8 cellular contexts compared by ENCODE assay signal in genomic region chr11:66728760-66729385, GRCh38. TPM values are rescaled to one million over a fixed set of nuclear protein-coding genes. Genes with fewer than 3 reads are reported as not detected.
DNase-seq lines count a peak whose midpoint lies in the region; ATAC-seq, FAIRE-seq and TF ChIP-seq lines count a peak whose summit lies in the region.

Gene SPTBN2, minus strand, starts transcription at chr11:66729216. Its CDS starts 7,976 bp downstream, at chr11:66721240.

- H3F3A ChIP-seq in OCI-LY1 (ENCODE audit: insufficient read depth, low read length), result no peaks in the 10 kb centered on the region

- peak within 1 kb of the TSS; percentile 50 for H4K5ac ChIP-seq in H1 (ENCODE audit: insufficient read length, low read depth, low read length)

- H3K79me2 ChIP-seq in OCI-LY1 (ENCODE audit: insufficient read depth, low read length), result no peaks in the 10 kb centered on the region
- peaks cover 0 to 29% of the 10 kb centered on the region in 2 experiments; a peak in 3 of 4 replicates for H3K79me2 ChIP-seq in H1 (ENCODE audit: control insufficient read depth in 1 of 2, insufficient read depth in 2 of 2, low read length in 2 of 2)

- no peaks in the 10 kb centered on the region for H3K36me3 ChIP-seq in OCI-LY1 (ENCODE audit: insufficient read depth, low read length)
- H3K36me3 ChIP-seq in H1 (ENCODE audit: control insufficient read depth in 2 of 4, insufficient read depth in 4 of 4, low read length in 3 of 4), result no peaks in the 10 kb centered on the region
- H3K36me3 ChIP-seq in muscle layer of duodenum (ENCODE audit: control insufficient read depth in 1 of 2, insufficient read depth in 2 of 2, low read length in 2 of 2), result no peaks in the 10 kb centered on the region

- H4K91ac ChIP-seq in H1 (replicated peaks; ENCODE audit: insufficient read length, low read length), result peak within 1 kb of the TSS; percentile 29

- no peak within 1 kb of the TSS for H3K14ac ChIP-seq in H1 (ENCODE audit: insufficient read length)

- DNase-seq in NCI-H187 (lab: John Stamatoyannopoulos, UW) (peak; percentile 14 to 44), NCI-H187 treated with DMSO at 0.1 percent for 48 hours (lab: John Stamatoyannopoulos, UW) (no peak), H1 (ENCODE audit: low read depth in 1 of 2, low spot score in 2 of 2) (no peak), NCI-H1105 (lab: John Stamatoyannopoulos, UW) (no peak)

- FAIRE-seq in H1 (lab: Jason Lieb, UNC), result no peak

- peak within 1 kb of the TSS; percentile 69 for H4K8ac ChIP-seq in H1 (ENCODE audit: extremely low read depth, insufficient read depth, low read length)

- no peak for TF ChIP-seq RAD21 in H1 (IDR thresholded peaks at IDR 0.05 in 1 of 2, conservative IDR thresholded peaks at IDR 0.05 in 1 of 2; ENCODE audit: low read depth in 2 of 2, low read length in 2 of 2)

- peaks cover 9% of the 10 kb centered on the region for H3K23me2 ChIP-seq in H1 (ENCODE audit: low read depth, low read length)

- H3K27ac ChIP-seq in OCI-LY1 (ENCODE audit: low read depth, low read length, poor library complexity, severe bottlenecking) (no peak within 1 kb of the TSS), H1 (ENCODE audit: low read depth, low read length) (no peak within 1 kb of the TSS), muscle layer of duodenum (ENCODE audit: low read length) (no peak within 1 kb of the TSS)

- H2AK5ac ChIP-seq in H1 (ENCODE audit: low read depth, low read length), result no peak within 1 kb of the TSS

- H3K4me3 ChIP-seq in OCI-LY1 (ENCODE audit: low read depth, low read length, poor library complexity, severe bottlenecking) (peak within 1 kb of the TSS; percentile 65), H1 (ENCODE audit: extremely low read depth in 1 of 4, insufficient read depth in 2 of 4, low read depth in 3 of 4, low read length in 4 of 4) (peak within 1 kb of the TSS; percentile 49 to 74 (median 70)), muscle layer of duodenum (ENCODE audit: low read depth in 1 of 2, low read length in 2 of 2) (peak within 1 kb of the TSS; percentile 42 to 64)

- peak within 1 kb of the TSS; percentile 53; the same call in 1 of the 2 replicates for H3K18ac ChIP-seq in H1 (ENCODE audit: extremely low read depth, low read length)

- no peaks in the 10 kb centered on the region for H3K27me3 ChIP-seq in OCI-LY1 (ENCODE audit: insufficient read depth, low read length)
- peaks cover 0 to 27% (median 15%) of the 10 kb centered on the region in 4 experiments; a peak in 6 of 7 replicates for H3K27me3 ChIP-seq in H1 (replicated peaks in 1 of 4; ENCODE audit: control insufficient read depth in 3 of 4, extremely low read depth in 1 of 4, insufficient read depth in 3 of 4, low read length in 3 of 4)
- peaks cover 6% of the 10 kb centered on the region for H3K27me3 ChIP-seq in muscle layer of duodenum (ENCODE audit: low read depth, low read length)

- CTCF ChIA-PET in H1 (lab: Charles Lee; ENCODE audit: partially characterized antibody), result interaction anchor here (0.7 to 1.6 kb wide), 5 partner anchors 12 to 166 kb away, joined by 3 to 5 read pairs (median 3); no protein-coding TSS in a partner anchor

- H2AFZ ChIP-seq in OCI-LY1 (ENCODE audit: low read length) (no peak within 1 kb of the TSS), H1 (ENCODE audit: low read length) (peak within 1 kb of the TSS; percentile 65)

- H2BK20ac ChIP-seq in H1 (ENCODE audit: low read length), result peak within 1 kb of the TSS; percentile 72

- peak within 1 kb of the TSS; percentile 72; the same call in 1 of the 2 replicates for H2BK5ac ChIP-seq in H1 (ENCODE audit: low read depth, low read length)

- H3K4me1 ChIP-seq in OCI-LY1 (ENCODE audit: insufficient read depth, low read length, severe bottlenecking), result peaks cover 23% of the 10 kb centered on the region
- peaks cover 6 to 23% (median 12%) of the 10 kb centered on the region in 4 experiments; a peak in 6 of 7 replicates for H3K4me1 ChIP-seq in H1 (replicated peaks in 1 of 4; ENCODE audit: control insufficient read depth in 3 of 4, insufficient read depth in 4 of 4, low read length in 3 of 4)
- H3K4me1 ChIP-seq in muscle layer of duodenum (ENCODE audit: control insufficient read depth in 1 of 2, insufficient read depth in 2 of 2, low read length in 2 of 2), result peaks cover 0 to 17% of the 10 kb centered on the region in 2 donors

- POLR2A ChIA-PET in H1 (lab: Charles Lee; ENCODE audit: partially characterized antibody), result interaction anchor here (0.7 to 1.4 kb wide), 6 partner anchors 11 to 249 kb away, joined by 3 to 7 read pairs (median 4); partner anchors contain the start of genes DPP3, RBM4B and RCE1

- 0 out of 2 replicates have a peak, but pooled peaks cover 5% of the 10 kb centered on the region for H3K79me1 ChIP-seq in H1 (ENCODE audit: low read depth, low read length)

- peak within 1 kb of the TSS; percentile 33 for H3K4ac ChIP-seq in H1 (replicated peaks; ENCODE audit: insufficient read length, low read depth, low read length)

- no peaks in the 10 kb centered on the region for H3K9me3 ChIP-seq in OCI-LY1 (ENCODE audit: low read length)
- no peaks in the 10 kb centered on the region for H3K9me3 ChIP-seq in H1 (ENCODE audit: insufficient read depth in 2 of 2, low read depth in 1 of 2, low read length in 1 of 2)
- H3K9me3 ChIP-seq in muscle layer of duodenum (ENCODE audit: control insufficient read depth in 1 of 2, low read length in 2 of 2), result no peaks in the 10 kb centered on the region

- H2BK12ac ChIP-seq in H1 (ENCODE audit: low read depth, low read length), result peak within 1 kb of the TSS; percentile 89; the same call in 1 of the 2 replicates

- H2BK120ac ChIP-seq in H1 (replicated peaks; ENCODE audit: low read depth, low read length), result no peak within 1 kb of the TSS

- peak within 1 kb of the TSS; percentile 98 for H2BK15ac ChIP-seq in H1 (ENCODE audit: low read length)

- H3K9me2 ChIP-seq in OCI-LY1 (ENCODE audit: low read depth, low read length), result no peaks in the 10 kb centered on the region

- TF ChIP-seq CTCF in OCI-LY1 (IDR thresholded peaks at IDR 0.05; ENCODE audit: low read length) (no peak), H1 (IDR thresholded peaks at IDR 0.05; ENCODE audit: control extremely low read depth in 1 of 3, insufficient read depth in 1 of 3, low read depth in 1 of 3, low read length in 3 of 3) (no peak)

- TF ChIP-seq POLR2A in H1 (IDR thresholded peaks at IDR 0.05; ENCODE audit: control extremely low read depth in 1 of 2, low read depth in 2 of 2, low read length in 2 of 2), result no peak

- no peak for TF ChIP-seq EP300 in H1 (IDR thresholded peaks at IDR 0.05; ENCODE audit: borderline replicate concordance in 1 of 2, low read depth in 2 of 2, low read length in 2 of 2)

- ATAC-seq in HG03521 (IDR thresholded peaks at IDR 0.05; ENCODE audit: unreplicated experiment) (no peak), GM19328 (IDR thresholded peaks at IDR 0.05; ENCODE audit: unreplicated experiment) (no peak)

- H3K4me2 ChIP-seq in OCI-LY1 (ENCODE audit: low read length) (peak within 1 kb of the TSS; percentile 76), H1 (ENCODE audit: insufficient read depth in 1 of 2, low read depth in 2 of 2, low read length in 2 of 2) (peak within 1 kb of the TSS; percentile 81 to 84)

- no peak within 1 kb of the TSS for H3K56ac ChIP-seq in H1 (replicated peaks; ENCODE audit: insufficient read length, low read depth, low read length)

- H4K20me1 ChIP-seq in OCI-LY1 (ENCODE audit: insufficient read depth, low read length) (no peaks in the 10 kb centered on the region), H1 (replicated peaks in 1 of 2; ENCODE audit: control insufficient read depth in 1 of 2, insufficient read depth in 2 of 2, low read length in 2 of 2) (no peaks in the 10 kb centered on the region)

- 7% methylated on average over 23 of the region's 23 CpGs; no CpG with 5 or more reads in 1 of the 2 experiments for WGBS in H1 (ENCODE audit: extremely low coverage in 1 of 2, insufficient coverage in 1 of 2, insufficient read length in 1 of 2, insufficient replicate concordance in 2 of 2, low coverage in 1 of 2, low lambda C conversion rate in 2 of 2, missing lambda C conversion rate in 1 of 2), 2 experiments

- H3K23ac ChIP-seq in H1 (ENCODE audit: insufficient read length), result no peak within 1 kb of the TSS

- H3K9ac ChIP-seq in OCI-LY1 (ENCODE audit: low read length) (peak within 1 kb of the TSS; percentile 67), H1 (replicated peaks in 1 of 4; ENCODE audit: extremely low read depth in 1 of 4, low read depth in 3 of 4, low read length in 3 of 4) (peak within 1 kb of the TSS; percentile 29 to 68 (median 56); a peak in 6 of 7 replicates)

TF ChIP-seq in H1, 55 proteins besides CTCF, POLR2A, EP300 and RAD21 (continues in another document):
- TF ChIP-seq CBX8 (IDR thresholded peaks at IDR 0.05; ENCODE audit: borderline replicate concordance, low read depth, low read length), result no peak
- TF ChIP-seq FOSL1 (IDR thresholded peaks at IDR 0.05; ENCODE audit: insufficient read depth, low read depth, low read length), result no peak
- no peak for TF ChIP-seq RBBP5 (IDR thresholded peaks at IDR 0.05; ENCODE audit: borderline replicate concordance, low read depth, low read length)
- TF ChIP-seq, protein P1, sequence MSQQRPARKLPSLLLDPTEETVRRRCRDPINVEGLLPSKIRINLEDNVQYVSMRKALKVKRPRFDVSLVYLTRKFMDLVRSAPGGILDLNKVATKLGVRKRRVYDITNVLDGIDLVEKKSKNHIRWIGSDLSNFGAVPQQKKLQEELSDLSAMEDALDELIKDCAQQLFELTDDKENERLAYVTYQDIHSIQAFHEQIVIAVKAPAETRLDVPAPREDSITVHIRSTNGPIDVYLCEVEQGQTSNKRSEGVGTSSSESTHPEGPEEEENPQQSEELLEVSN (IDR thresholded peaks at IDR 0.05), result peak; percentile 12
- no peak for TF ChIP-seq POU5F1 (IDR thresholded peaks at IDR 0.05; ENCODE audit: low read depth, low read length)
- TF ChIP-seq KDM4A (IDR thresholded peaks at IDR 0.05; ENCODE audit: low read depth, low read length, severe bottlenecking), result peak; percentile 13
- peak; percentile 75 for TF ChIP-seq ASH2L (IDR thresholded peaks at IDR 0.05; ENCODE audit: low read length)
- TF ChIP-seq JUN (IDR thresholded peaks at IDR 0.05; ENCODE audit: low read depth, low read length), result no peak
- TF ChIP-seq HDAC2 (IDR thresholded peaks at IDR 0.05; ENCODE audit: borderline replicate concordance in 1 of 2, low read depth in 2 of 2, low read length in 2 of 2), result no peak
- TF ChIP-seq GABPA (IDR thresholded peaks at IDR 0.05; ENCODE audit: borderline replicate concordance, insufficient read depth, low read length), result 0 out of 2 replicates have a peak, but pooled peaks have one; percentile 43

RNA-seq across cellular contexts. Expression of gene SPTBN2, which starts in this region (rescaled TPM):
- total RNA-seq in H1 (2021; fragmentation: NEBNext Ultra II Directional; extraction: Animal tissue kit (Norgen Biotek cat#: 25700)), result 69.0 and 71.4 TPM in 2 replicates
- 19.1 and 25.9 TPM in 2 replicates for polyA plus RNA-seq in H1 (2011; rRNA removed)
- polyA plus RNA-seq in H1 (2011; cell fraction: cytosol; rRNA removed), result 22.8 TPM
- polyA plus RNA-seq in H1 (2011; cell fraction: nucleus; rRNA removed), result 87.4 TPM
- 33.8 to 72.3 TPM (median 66.2 TPM) in 4 replicates for polyA plus RNA-seq in H1 (2012, experiment 1 of 2)
- polyA plus RNA-seq in H1 (2012, experiment 2 of 2), result 35.6 TPM
- 24.5 TPM for polyA plus RNA-seq in H1 (2013, experiment 1 of 2)
- polyA plus RNA-seq in H1 (2013, experiment 2 of 2), result 25.1 TPM
- 37.3 and 37.6 TPM in 2 replicates for polyA minus RNA-seq in H1 (2011; rRNA and poly(A)+ RNA removed)
- polyA minus RNA-seq in H1 (2011; cell fraction: cytosol; rRNA and poly(A)+ RNA removed), result 28.1 TPM
- 34.3 TPM for polyA minus RNA-seq in H1 (2011; cell fraction: nucleus; rRNA and poly(A)+ RNA removed)

Comparison
In these comparisons a context has a peak if more than half of its experiments do, and no peak if none do; other contexts are left out.
1. DNase-seq: peak in NCI-H187 (2 of 2); none in NCI-H187 treated with DMSO at 0.1 percent for 48 hours (single experiment), H1 (0 of 2) and NCI-H1105 (single experiment).
2. Peak in every context shown above with its lines, with median percentiles within 50 percentile points of each other: H3K4me3 ChIP-seq.